ENCODE assay signal across 10 cellular contexts in genomic region chr15:69415381-69415780, GRCh38. TPM values are rescaled to one million over a fixed set of nuclear protein-coding genes. Genes with fewer than 3 reads are reported as not detected.
DNase-seq lines count a peak whose midpoint lies in the region; TF ChIP-seq lines count a peak whose summit lies in the region.
"Had no signal": no experiment of that assay in that cellular context is flagged by ENCODE, and none has a peak within 500 bp of the region (broad histone marks: within the 10 kb centered on the region; RNA-seq: fewer than 3 reads in every experiment).

No MANE protein-coding gene starts in this region.

- peak overlapping the region; percentile 64 for H3K27ac Mint-ChIP-seq in activated T-helper 1 cell treated with anti-CD3 and anti-CD28 coated beads, Interleukin-12 subunit alpha, Interleukin-12 subunit beta, Interleukin-2, Interleukin-4 antibody, amounts not matched to agents 30 ng/mL and 10 ng/mL and 1 ng/mL, durations not matched to agents 14 hours and 24 hours and 36 hours

- peaks cover 20% of the 10 kb centered on the region for H3K36me3 Mint-ChIP-seq in activated T-helper 1 cell treated with anti-CD3 and anti-CD28 coated beads, Interleukin-12 subunit alpha, Interleukin-12 subunit beta, Interleukin-2, Interleukin-4 antibody, amounts not matched to agents 30 ng/mL and 10 ng/mL and 1 ng/mL, durations not matched to agents 14 hours and 24 hours and 36 hours (ENCODE audit: low read depth)

- DNase-seq in AG09309 (ENCODE audit: low read depth) = no peak
- no peak for DNase-seq in activated T-helper 1 cell treated with anti-CD3 and anti-CD28 coated beads, Interleukin-12 subunit alpha, Interleukin-12 subunit beta, Interleukin-2, Interleukin-4 antibody, amounts not matched to agents 30 ng/mL and 10 ng/mL and 1 ng/mL, durations not matched to agents 14 hours and 24 hours and 36 hours (ENCODE audit: low spot score)
- no peak for DNase-seq in NCI-H2107 treated with DMSO at 0.1 percent for 48 hours (lab: John Stamatoyannopoulos, UW; ENCODE audit: unreplicated experiment)
- no peak for DNase-seq in effector CD8-positive, alpha-beta T cell (lab: John Stamatoyannopoulos, UW)
- DNase-seq in GM03348 (ENCODE audit: low spot score) = no peak
- no peak for DNase-seq in cerebellum (ENCODE audit: low spot score)
- DNase-seq: activated effector memory CD4-positive, alpha-beta T cell treated with Interleukin-2 at 50 U/mL for 16 hours; GDM1 had no signal

- H3K27me3 ChIP-seq in iPS-20b (ENCODE audit: insufficient read depth, low read length) = no peaks in the 10 kb centered on the region

- H3K4me1 ChIP-seq in HEK293 (ENCODE audit: control insufficient read depth, insufficient read depth, low read length) = peaks cover 12% of the 10 kb centered on the region
- H3K4me1 ChIP-seq in iPS-20b (ENCODE audit: insufficient read depth, low read length) = peaks cover 2% of the 10 kb centered on the region; the same call in 1 of the 2 replicates

- peak overlapping the region; percentile 89; the same call in 1 of the 2 replicates for H3K9ac ChIP-seq in iPS-20b (ENCODE audit: low read depth, low read length)

- no peaks in the 10 kb centered on the region for H3K9me3 Mint-ChIP-seq in activated T-helper 1 cell treated with anti-CD3 and anti-CD28 coated beads, Interleukin-12 subunit alpha, Interleukin-12 subunit beta, Interleukin-2, Interleukin-4 antibody, amounts not matched to agents 30 ng/mL and 10 ng/mL and 1 ng/mL, durations not matched to agents 14 hours and 24 hours and 36 hours

- intact Hi-C loops in activated T-helper 1 cell treated with anti-CD3 and anti-CD28 coated beads, Interleukin-12 subunit alpha, Interleukin-12 subunit beta, Interleukin-2, Interleukin-4 antibody, amounts not matched to agents 30 ng/mL and 10 ng/mL and 1 ng/mL, durations not matched to agents 14 hours and 24 hours and 36 hours (cut with micrococcal nuclease) = loop anchor here (2.0 to 10.0 kb wide), 4 partner anchors 47 to 1361 kb away; partner anchors contain the start of genes ANP32A and PIAS1

- H3K36me3 ChIP-seq in HEK293 (ENCODE audit: control insufficient read depth in 2 of 2, insufficient read depth in 1 of 2, low read length in 2 of 2) (peaks cover 34 to 40% of the 10 kb centered on the region in 2 experiments), iPS-20b (ENCODE audit: insufficient read depth, low read depth, low read length) (peaks cover 40% of the 10 kb centered on the region)

- peaks cover 2% of the 10 kb centered on the region for H3K27me3 Mint-ChIP-seq in activated T-helper 1 cell treated with anti-CD3 and anti-CD28 coated beads, Interleukin-12 subunit alpha, Interleukin-12 subunit beta, Interleukin-2, Interleukin-4 antibody, amounts not matched to agents 30 ng/mL and 10 ng/mL and 1 ng/mL, durations not matched to agents 14 hours and 24 hours and 36 hours (ENCODE audit: insufficient read depth)

- H3K4me3 ChIP-seq in AG09309 (ENCODE audit: control insufficient read depth, low read depth, low read length) (peak overlapping the region; percentile 29), HEK293 (ENCODE audit: low read depth, low read length) (peak overlapping the region; percentile 93), iPS-20b (ENCODE audit: low read length) (peak overlapping the region; percentile 90)

- H3K27ac ChIP-seq in HEK293 (ENCODE audit: extremely low read depth, low read depth, low read length) (no peak overlapping the region), iPS-20b (ENCODE audit: low read length) (no peak overlapping the region)

- CTCF ChIA-PET in HEK293 (lab: Yijun Ruan, JAX) = interaction anchor here (0.6 to 2.0 kb wide), 3 partner anchors 16 to 21 kb away, joined by 3 to 10 read pairs (median 3); no protein-coding TSS in a partner anchor

- H3K4me1 Mint-ChIP-seq in activated T-helper 1 cell treated with anti-CD3 and anti-CD28 coated beads, Interleukin-12 subunit alpha, Interleukin-12 subunit beta, Interleukin-2, Interleukin-4 antibody, amounts not matched to agents 30 ng/mL and 10 ng/mL and 1 ng/mL, durations not matched to agents 14 hours and 24 hours and 36 hours (ENCODE audit: low read depth) = peaks cover 51% of the 10 kb centered on the region

- TF ChIP-seq CTCF in AG09309 (IDR thresholded peaks at IDR 0.05; ENCODE audit: control insufficient read depth, insufficient read depth, low read depth, low read length, missing control alignments) = no peak
- TF ChIP-seq CTCF in HEK293 (tag by site-specific recombination; IDR thresholded peaks at IDR 0.05) = no peak

- POLR2A ChIA-PET in HEK293 (lab: Yijun Ruan, JAX) = interaction anchor here (0.9 to 2.5 kb wide), 8 partner anchors 8 to 53 kb away, joined by 3 to 30 read pairs (median 8); partner anchors contain the start of gene RPLP1

- H3K4me3 Mint-ChIP-seq in activated T-helper 1 cell treated with anti-CD3 and anti-CD28 coated beads, Interleukin-12 subunit alpha, Interleukin-12 subunit beta, Interleukin-2, Interleukin-4 antibody, amounts not matched to agents 30 ng/mL and 10 ng/mL and 1 ng/mL, durations not matched to agents 14 hours and 24 hours and 36 hours = peak overlapping the region; percentile 87

- no peaks in the 10 kb centered on the region for H3K9me3 ChIP-seq in HEK293 (ENCODE audit: control insufficient read depth, insufficient read depth, low read depth, low read length)
- H3K9me3 ChIP-seq in iPS-20b (ENCODE audit: insufficient read depth, low read depth, low read length) = no peaks in the 10 kb centered on the region

TF ChIP-seq in HEK293, 187 proteins besides CTCF, POLR2A, EP300 and RAD21:
- TF ChIP-seq PRDM10 (tag by site-specific recombination; IDR thresholded peaks at IDR 0.05) = peak; percentile 82
- no peak for TF ChIP-seq ZNF24 (tag by site-specific recombination; IDR thresholded peaks at IDR 0.05)
- no peak for TF ChIP-seq ZBTB11 (tag by site-specific recombination; conservative IDR thresholded peaks at IDR 0.05; ENCODE audit: low read depth)
- no peak for TF ChIP-seq ZNF223 (tag by site-specific recombination; IDR thresholded peaks at IDR 0.05)
TF ChIP-seq in HEK293: peak in this region for 1.

RNA-seq across cellular contexts. Expression of gene KIF23, which starts 1.2 kb away (rescaled TPM):
- 40.8 and 41.6 TPM in 2 replicates for total RNA-seq in activated T-helper 1 cell treated with anti-CD3 and anti-CD28 coated beads, Interleukin-12 subunit alpha, Interleukin-12 subunit beta, Interleukin-2, Interleukin-4 antibody, amounts not matched to agents 30 ng/mL and 10 ng/mL and 1 ng/mL, durations not matched to agents 14 hours and 24 hours and 36 hours
- total RNA-seq in cerebellum = 14.9 TPM

RNA-seq across cellular contexts. Expression of gene RPLP1, which starts 37.2 kb away (rescaled TPM):
- 1,633 and 1,710 TPM in 2 replicates for total RNA-seq in activated T-helper 1 cell treated with anti-CD3 and anti-CD28 coated beads, Interleukin-12 subunit alpha, Interleukin-12 subunit beta, Interleukin-2, Interleukin-4 antibody, amounts not matched to agents 30 ng/mL and 10 ng/mL and 1 ng/mL, durations not matched to agents 14 hours and 24 hours and 36 hours
- total RNA-seq in cerebellum = 45.1 TPM

Comparison
In these comparisons a context has a peak if more than half of its experiments do, and no peak if none do; other contexts are left out.
1. H3K4me3 ChIP-seq: peak in every context shown above with its lines; median percentile 93 in HEK293; 90 in iPS-20b; 29 in AG09309.
2. RNA of gene RPLP1, which starts 37.2 kb away (total RNA-seq): 1,633 to 1,710 TPM in activated T-helper 1 cell treated with anti-CD3 and anti-CD28 coated beads, Interleukin-12 subunit alpha, Interleukin-12 subunit beta, Interleukin-2, Interleukin-4 antibody, amounts not matched to agents 30 ng/mL and 10 ng/mL and 1 ng/mL, durations not matched to agents 14 hours and 24 hours and 36 hours; 45.1 TPM in cerebellum (single experiment); every median in the first group is over 10 times any median in the second.